ENCODE assay signal across 8 cellular contexts in genomic region chr13:30408319-30409101, GRCh38. TPM values are rescaled to one million over a fixed set of nuclear protein-coding genes. Genes with fewer than 3 reads are reported as not detected.
DNase-seq lines count a peak whose midpoint lies in the region; ATAC-seq and TF ChIP-seq lines count a peak whose summit lies in the region.

No MANE protein-coding gene starts in this region.

- peak; percentile 92 to 96 for ATAC-seq in CD4-positive, CD25-positive, alpha-beta regulatory T cell (ENCODE audit: low read depth in 2 of 2)
- ATAC-seq in GM19455 (IDR thresholded peaks at IDR 0.05; ENCODE audit: unreplicated experiment) (peak; percentile 86), psoas muscle (peak; percentile 95 to 97 (median 96))

- H3K9me3 Mint-ChIP-seq in CD4-positive, CD25-positive, alpha-beta regulatory T cell, result no peaks in the 10 kb centered on the region

- TF ChIP-seq CTCF in HL-60 (IDR thresholded peaks at IDR 0.05; ENCODE audit: insufficient read depth, low read length) (peak; percentile 62), right atrium auricular region (IDR thresholded peaks at IDR 0.05) (peak; percentile 94 to 96), psoas muscle (IDR thresholded peaks at IDR 0.05) (peak; percentile 78)

- WGBS in psoas muscle, 3 donors, result 10 to 15% (median 12%) methylated on average over 33 to 51 of the region's 51 CpGs
- WGBS in urinary bladder, result 11% methylated on average over 51 of the region's 51 CpGs

- peaks cover 11% of the 10 kb centered on the region for H3K4me1 ChIP-seq in CD4-positive, CD25-positive, alpha-beta regulatory T cell (ENCODE audit: control insufficient read depth, insufficient read depth, low read length, poor library complexity, severe bottlenecking)
- peaks cover 0 to 18% of the 10 kb centered on the region in 2 donors for H3K4me1 ChIP-seq in right atrium auricular region
- peaks cover 5% of the 10 kb centered on the region for H3K4me1 ChIP-seq in psoas muscle
- H3K4me1 ChIP-seq in urinary bladder (ENCODE audit: insufficient read depth), result peaks cover 2% of the 10 kb centered on the region

- peak overlapping the region; percentile 77 to 88 (median 81) for H3K27ac Mint-ChIP-seq in CD4-positive, CD25-positive, alpha-beta regulatory T cell

- H3K4me1 Mint-ChIP-seq in CD4-positive, CD25-positive, alpha-beta regulatory T cell, result peaks cover 9 to 36% (median 22%) of the 10 kb centered on the region in 4 donors

- no peaks in the 10 kb centered on the region for H3K27me3 ChIP-seq in CD4-positive, CD25-positive, alpha-beta regulatory T cell (ENCODE audit: control insufficient read depth, insufficient read depth, low read length)
- H3K27me3 ChIP-seq in HL-60 (ENCODE audit: insufficient read depth, poor library complexity, severe bottlenecking) (no peaks in the 10 kb centered on the region), right atrium auricular region (no peaks in the 10 kb centered on the region), psoas muscle (ENCODE audit: insufficient read depth in 3 of 3, low read length in 2 of 3) (no peaks in the 10 kb centered on the region)

- no peaks in the 10 kb centered on the region for H3K9me3 ChIP-seq in CD4-positive, CD25-positive, alpha-beta regulatory T cell (ENCODE audit: control insufficient read depth in 2 of 2, low read length in 2 of 2)
- H3K9me3 ChIP-seq in right atrium auricular region (no peaks in the 10 kb centered on the region), psoas muscle (no peaks in the 10 kb centered on the region)

- H3K27me3 Mint-ChIP-seq in CD4-positive, CD25-positive, alpha-beta regulatory T cell, result no peaks in the 10 kb centered on the region

- peak overlapping the region; percentile 70 for H3K27ac ChIP-seq in CD4-positive, CD25-positive, alpha-beta regulatory T cell (ENCODE audit: insufficient read depth, low read length, poor library complexity, severe bottlenecking)
- H3K27ac ChIP-seq in HL-60 (replicated peaks) (peak overlapping the region; percentile 95), angular gyrus (ENCODE audit: low read depth, low read length) (peak overlapping the region; percentile 69), right atrium auricular region (peak overlapping the region; percentile 87 to 91), psoas muscle (peak overlapping the region; percentile 85), urinary bladder (ENCODE audit: low read depth) (peak overlapping the region; percentile 85)

- H3K36me3 ChIP-seq in CD4-positive, CD25-positive, alpha-beta regulatory T cell (ENCODE audit: control insufficient read depth, insufficient read depth, low read length), result no peaks in the 10 kb centered on the region
- H3K36me3 ChIP-seq in right atrium auricular region (no peaks in the 10 kb centered on the region), psoas muscle (ENCODE audit: insufficient read depth in 1 of 2, low read depth in 1 of 2) (no peaks in the 10 kb centered on the region), urinary bladder (ENCODE audit: insufficient read depth) (no peaks in the 10 kb centered on the region)

- no peaks in the 10 kb centered on the region for H3K36me3 Mint-ChIP-seq in CD4-positive, CD25-positive, alpha-beta regulatory T cell

- intact Hi-C loops in psoas muscle (cut with DNase I), result loop anchor here (1.0 to 5.0 kb wide), 2 partner anchors 39 to 54 kb away; no protein-coding TSS in a partner anchor

- peak; percentile 86 to 94 (median 86) for DNase-seq in CD4-positive, CD25-positive, alpha-beta regulatory T cell
- DNase-seq in HL-60 (ENCODE audit: low read depth in 1 of 2, low spot score in 1 of 2) (peak; percentile 84 to 99), T-helper 1 cell (peak; percentile 80 to 94 (median 87)), right atrium auricular region (ENCODE audit: low spot score) (peak; percentile 97), psoas muscle (peak; percentile 97 to 98)

- H3K4me3 ChIP-seq in CD4-positive, CD25-positive, alpha-beta regulatory T cell (ENCODE audit: low read depth, low read length), result no peak overlapping the region
- H3K4me3 ChIP-seq in HL-60 (replicated peaks; ENCODE audit: insufficient read depth, low read length) (peak overlapping the region; percentile 23), right atrium auricular region (peak overlapping the region; percentile 2 to 45), psoas muscle (peak overlapping the region; percentile 65), urinary bladder (ENCODE audit: low read depth, low read length) (peak overlapping the region; percentile 2)

- H3K4me3 Mint-ChIP-seq in CD4-positive, CD25-positive, alpha-beta regulatory T cell, result peak overlapping the region; percentile 63 to 75 (median 66)

RNA-seq across cellular contexts. Expression of gene UBE2L5, which starts 13.8 kb away (rescaled TPM):
- not detected for total RNA-seq in CD4-positive, CD25-positive, alpha-beta regulatory T cell
- polyA plus RNA-seq in CD4-positive, CD25-positive, alpha-beta regulatory T cell, result not detected
- total RNA-seq in right atrium auricular region (1 to 10 TPM in 1 of 2 donors, not detected in 1; 1.1 TPM), psoas muscle (not detected), urinary bladder (0.21 TPM)
- polyA plus RNA-seq in psoas muscle (not detected), urinary bladder (0.20 TPM)

RNA-seq across cellular contexts. Expression of gene HMGB1, which starts 57.2 kb away (rescaled TPM):
- total RNA-seq in CD4-positive, CD25-positive, alpha-beta regulatory T cell, result 363 TPM
- polyA plus RNA-seq in CD4-positive, CD25-positive, alpha-beta regulatory T cell, result 100 to 1,000 TPM; 639 to 723 (median 666) TPM
- total RNA-seq in right atrium auricular region (100 to 1,000 TPM; 133 to 190 TPM), psoas muscle (100 to 1,000 TPM; 126 to 216 (median 187) TPM), urinary bladder (415 TPM)
- polyA plus RNA-seq in psoas muscle (100 to 1,000 TPM; 173 to 332 (median 295) TPM), urinary bladder (470 TPM)
